In genomic region chr6:10297825-10298224, GRCh38 we compare ENCODE assay signal across 2 cellular contexts.
TF ChIP-seq lines count a peak whose summit lies in the region.

No MANE protein-coding gene starts in this region.

TF ChIP-seq in K562, 482 proteins besides CTCF, POLR2A, EP300 and RAD21 (continued from another document):
- TF ChIP-seq MLX (CRISPR knock-in tag; conservative IDR thresholded peaks at IDR 0.05) = no peak
- no peak for TF ChIP-seq HEY1 (CRISPR knock-in tag; IDR thresholded peaks at IDR 0.05; ENCODE audit: borderline replicate concordance)
- 0 out of 2 replicates have a peak, but pooled peaks have one; percentile 29 for TF ChIP-seq GABPA (tag; conservative IDR thresholded peaks at IDR 0.05; ENCODE audit: low read depth)
- TF ChIP-seq CHAMP1 (IDR thresholded peaks at IDR 0.05) = no peak
- TF ChIP-seq ADNP (tag; IDR thresholded peaks at IDR 0.05) = no peak
- no peak for TF ChIP-seq ELF4 (CRISPR knock-in tag; IDR thresholded peaks at IDR 0.05)
- TF ChIP-seq ZNF146 (CRISPR knock-in tag; IDR thresholded peaks at IDR 0.05; ENCODE audit: unreplicated experiment) = no peak
- no peak for TF ChIP-seq GATAD2B (IDR thresholded peaks at IDR 0.05; ENCODE audit: borderline replicate concordance)
- 0 out of 2 replicates have a peak, but pooled peaks have one; percentile 21 for TF ChIP-seq ETV1 (tag; conservative IDR thresholded peaks at IDR 0.05; ENCODE audit: low read depth)
- no peak for TF ChIP-seq HINFP (tag; conservative IDR thresholded peaks at IDR 0.05; ENCODE audit: low read depth)
- TF ChIP-seq ZNF121 (CRISPR knock-in tag; conservative IDR thresholded peaks at IDR 0.05) = no peak
- no peak for TF ChIP-seq PREB (CRISPR knock-in tag; IDR thresholded peaks at IDR 0.05)
TF ChIP-seq in K562: peak in this region for 2.

TF ChIP-seq in SK-N-SH treated with all-trans-retinoic acid at 6 μM for 48 hours, 23 proteins besides CTCF, POLR2A, EP300 and RAD21 (continued from another document):
- no peak for TF ChIP-seq TSHZ2 (CRISPR knock-in tag; IDR thresholded peaks at IDR 0.05)
- no peak for TF ChIP-seq ZFP30 (CRISPR knock-in tag; IDR thresholded peaks at IDR 0.05)
- no peak for TF ChIP-seq BACH2 (CRISPR knock-in tag; IDR thresholded peaks at IDR 0.05; ENCODE audit: borderline replicate concordance)
- no peak for TF ChIP-seq ARNTL (CRISPR knock-in tag; IDR thresholded peaks at IDR 0.05; ENCODE audit: borderline replicate concordance, low read depth)
- no peak for TF ChIP-seq ISL1 (CRISPR knock-in tag; IDR thresholded peaks at IDR 0.05)
- no peak for TF ChIP-seq TOX (CRISPR knock-in tag; IDR thresholded peaks at IDR 0.05; ENCODE audit: borderline replicate concordance)
